In genomic region chr2:37180006-37180639, GRCh38 we compare ENCODE assay signal across 23 cellular contexts. TPM values are rescaled to one million over a fixed set of nuclear protein-coding genes. Genes with fewer than 3 reads are reported as not detected.
DNase-seq lines count a peak whose midpoint lies in the region; ATAC-seq, FAIRE-seq and TF ChIP-seq lines count a peak whose summit lies in the region.
"Had no signal": no experiment of that assay in that cellular context is flagged by ENCODE, and none has a peak within 500 bp of the region (broad histone marks: within the 10 kb centered on the region; RNA-seq: fewer than 3 reads in every experiment).

No MANE protein-coding gene starts in this region.

- no peaks in the 10 kb centered on the region for H3K9me2 ChIP-seq in Karpas-422 (replicated peaks; ENCODE audit: insufficient read depth, low read length)

- H3K79me2 ChIP-seq in Karpas-422 (ENCODE audit: low read length) (no peaks in the 10 kb centered on the region), neural progenitor cell (ENCODE audit: low read depth) (no peaks in the 10 kb centered on the region)

- peak overlapping the region; percentile 2 for H3K4me3 Mint-ChIP-seq in dendritic cell treated with granulocyte-macrophage colony-stimulating factor and Interleukin-4, amounts not matched to agents 40 ng/mL and 50 ng/mL, for 4 days
- H3K4me3 Mint-ChIP-seq in neural progenitor cell = no peak overlapping the region
- no peak overlapping the region for H3K4me3 Mint-ChIP-seq in CD8-positive, alpha-beta T cell
- H3K4me3 Mint-ChIP-seq: activated CD4-positive, alpha-beta T cell treated with anti-CD3 and anti-CD28 coated beads for 36 hours; activated T-cell treated with anti-CD3 and anti-CD28 coated beads, Interleukin-2, amount 50 U/mL, for 72 hours had no signal

- intact Hi-C loops in dendritic cell treated with granulocyte-macrophage colony-stimulating factor and Interleukin-4, amounts not matched to agents 40 ng/mL and 50 ng/mL, for 4 days (cut with micrococcal nuclease) = no loop called here
- intact Hi-C loops in CD8-positive, alpha-beta T cell (cut with DNase I, micrococcal nuclease) = no loop called here
- intact Hi-C loops in posterior cingulate gyrus (cut with DNase I) = no loop called here

- H3K27ac ChIP-seq in Karpas-422 (ENCODE audit: low read length) = no peak overlapping the region
- no peak overlapping the region for H3K27ac ChIP-seq in neural progenitor cell
- no peak overlapping the region for H3K27ac ChIP-seq in CD8-positive, alpha-beta T cell (ENCODE audit: low read depth, low read length)
- H3K27ac ChIP-seq: colonic mucosa, thyroid gland had no signal

- H3K27me3 ChIP-seq in Karpas-422 (ENCODE audit: low read length) = no peaks in the 10 kb centered on the region
- no peaks in the 10 kb centered on the region for H3K27me3 ChIP-seq in neural progenitor cell
- H3K27me3 ChIP-seq in CD8-positive, alpha-beta T cell (ENCODE audit: insufficient read depth, low read length) = no peaks in the 10 kb centered on the region
- H3K27me3 ChIP-seq: colonic mucosa, thyroid gland had no signal

- FAIRE-seq in D721Med (lab: Jason Lieb, UNC) = no peak

- peaks cover 12% of the 10 kb centered on the region for H3K4me1 Mint-ChIP-seq in dendritic cell treated with granulocyte-macrophage colony-stimulating factor and Interleukin-4, amounts not matched to agents 40 ng/mL and 50 ng/mL, for 4 days (ENCODE audit: low read depth)
- H3K4me1 Mint-ChIP-seq in neural progenitor cell = no peaks in the 10 kb centered on the region
- no peaks in the 10 kb centered on the region for H3K4me1 Mint-ChIP-seq in CD8-positive, alpha-beta T cell (ENCODE audit: low read depth)
- H3K4me1 Mint-ChIP-seq: activated CD4-positive, alpha-beta T cell treated with anti-CD3 and anti-CD28 coated beads for 36 hours had no signal

- CTCF ChIA-PET in CD8-positive, alpha-beta T cell (lab: Charles Lee) = interaction anchor here (4.1 kb wide), 1 partner anchor 12 kb away, joined by 24 read pairs; no protein-coding TSS in a partner anchor

- H3K9me3 ChIP-seq in Karpas-422 (ENCODE audit: low read length) (no peaks in the 10 kb centered on the region), neural progenitor cell (ENCODE audit: low read depth) (no peaks in the 10 kb centered on the region)
- H3K9me3 ChIP-seq in CD8-positive, alpha-beta T cell (ENCODE audit: low read length) = no peaks in the 10 kb centered on the region
- H3K9me3 ChIP-seq: colonic mucosa, thyroid gland had no signal

- H3F3A ChIP-seq in neural progenitor cell (ENCODE audit: low read depth) = peaks cover 11% of the 10 kb centered on the region

- H3K4me2 ChIP-seq in Karpas-422 (ENCODE audit: low read depth, low read length, poor library complexity, severe bottlenecking) (no peak overlapping the region), neural progenitor cell (no peak overlapping the region)

- POLR2A ChIA-PET in CD8-positive, alpha-beta T cell (lab: Charles Lee) = no interaction called here

- no peaks in the 10 kb centered on the region for H3K4me1 ChIP-seq in Karpas-422 (ENCODE audit: low read length)
- H3K4me1 ChIP-seq in neural progenitor cell = peaks cover 9% of the 10 kb centered on the region
- no peaks in the 10 kb centered on the region for H3K4me1 ChIP-seq in CD8-positive, alpha-beta T cell (ENCODE audit: insufficient read depth, low read length)
- H3K4me1 ChIP-seq: colonic mucosa, thyroid gland had no signal

- TF ChIP-seq CTCF in D721Med (IDR thresholded peaks at IDR 0.05; ENCODE audit: insufficient read depth, missing control alignments) (peak; percentile 9), neural progenitor cell (IDR thresholded peaks at IDR 0.05) (peak; percentile 41)
- no peak for TF ChIP-seq CTCF in CD8-positive, alpha-beta T cell (IDR thresholded peaks at IDR 0.05)

- DNase-seq in D721Med (ENCODE audit: insufficient read length, low spot score) (no peak), Karpas-422 (peak; percentile 62), neural progenitor cell (ENCODE audit: low spot score) (no peak), mucosa of gallbladder (ENCODE audit: low spot score) (no peak), AG08395 (ENCODE audit: low spot score) (no peak), posterior cingulate gyrus (no peak)
- no peak for DNase-seq in CD8-positive, alpha-beta T cell
- DNase-seq: activated CD4-positive, alpha-beta T cell treated with anti-CD3 and anti-CD28 coated beads for 36 hours; activated T-cell treated with anti-CD3 and anti-CD28 coated beads, Interleukin-2, amount 50 U/mL, for 72 hours; amniotic stem cell; C1 segment of cervical spinal cord; colonic mucosa; islet precursor cell; NCI-H1417 treated with DMSO at 0.1 percent for 48 hours; NCI-H510A; stimulated activated CD4-positive, alpha-beta T cell treated with anti-CD3 and anti-CD28 coated beads, Interleukin-2, amount 100 ng/mL, for 24 hours; stimulated activated CD8-positive, alpha-beta memory T cell treated with anti-CD3 and anti-CD28 coated beads, Interleukin-4, amount 100 ng/mL, for 48 hours; T-helper 2 cell; thyroid gland had no signal

- no peak overlapping the region for H2AFZ ChIP-seq in Karpas-422 (ENCODE audit: low read length)
- H2AFZ ChIP-seq in neural progenitor cell (replicated peaks) = peak overlapping the region; percentile 54

- H3K36me3 Mint-ChIP-seq in dendritic cell treated with granulocyte-macrophage colony-stimulating factor and Interleukin-4, amounts not matched to agents 40 ng/mL and 50 ng/mL, for 4 days (ENCODE audit: low read depth) = no peaks in the 10 kb centered on the region
- no peaks in the 10 kb centered on the region for H3K36me3 Mint-ChIP-seq in neural progenitor cell
- H3K36me3 Mint-ChIP-seq in CD8-positive, alpha-beta T cell = no peaks in the 10 kb centered on the region

- H3K4me3 ChIP-seq in Karpas-422 (ENCODE audit: low read length) (no peak overlapping the region), neural progenitor cell (no peak overlapping the region)
- no peak overlapping the region for H3K4me3 ChIP-seq in CD8-positive, alpha-beta T cell (ENCODE audit: low read depth, low read length)
- H3K4me3 ChIP-seq: colonic mucosa, thyroid gland had no signal

- no peaks in the 10 kb centered on the region for H3K9me3 Mint-ChIP-seq in dendritic cell treated with granulocyte-macrophage colony-stimulating factor and Interleukin-4, amounts not matched to agents 40 ng/mL and 50 ng/mL, for 4 days
- H3K9me3 Mint-ChIP-seq in neural progenitor cell = no peaks in the 10 kb centered on the region
- H3K9me3 Mint-ChIP-seq in CD8-positive, alpha-beta T cell = no peaks in the 10 kb centered on the region
- H3K9me3 Mint-ChIP-seq: activated T-cell treated with anti-CD3 and anti-CD28 coated beads, Interleukin-2, amount 50 U/mL, for 72 hours had no signal

- H3K27ac Mint-ChIP-seq in dendritic cell treated with granulocyte-macrophage colony-stimulating factor and Interleukin-4, amounts not matched to agents 40 ng/mL and 50 ng/mL, for 4 days = peak overlapping the region; percentile 74
- no peak overlapping the region for H3K27ac Mint-ChIP-seq in neural progenitor cell
- no peak overlapping the region for H3K27ac Mint-ChIP-seq in CD8-positive, alpha-beta T cell
- H3K27ac Mint-ChIP-seq: activated CD4-positive, alpha-beta T cell treated with anti-CD3 and anti-CD28 coated beads for 36 hours; activated T-cell treated with anti-CD3 and anti-CD28 coated beads, Interleukin-2, amount 50 U/mL, for 72 hours had no signal

- H4K20me1 ChIP-seq in Karpas-422 (ENCODE audit: insufficient read depth, low read depth, low read length) (no peaks in the 10 kb centered on the region), neural progenitor cell (ENCODE audit: low read depth) (no peaks in the 10 kb centered on the region)

- ATAC-seq in CD8-positive, alpha-beta T cell = no peak
- ATAC-seq: activated CD4-positive, alpha-beta T cell treated with anti-CD3 and anti-CD28 coated beads for 36 hours; activated T-cell treated with anti-CD3 and anti-CD28 coated beads, Interleukin-2, amount 50 U/mL, for 72 hours had no signal

- H3K27me3 Mint-ChIP-seq in dendritic cell treated with granulocyte-macrophage colony-stimulating factor and Interleukin-4, amounts not matched to agents 40 ng/mL and 50 ng/mL, for 4 days = peaks cover 12% of the 10 kb centered on the region
- peaks cover 2% of the 10 kb centered on the region for H3K27me3 Mint-ChIP-seq in neural progenitor cell (ENCODE audit: insufficient read depth, low read depth)
- H3K27me3 Mint-ChIP-seq in CD8-positive, alpha-beta T cell (ENCODE audit: low read depth) = peaks cover 8% of the 10 kb centered on the region

- H3K36me3 ChIP-seq in Karpas-422 (ENCODE audit: insufficient read depth, low read length) = no peaks in the 10 kb centered on the region
- H3K36me3 ChIP-seq in neural progenitor cell = no peaks in the 10 kb centered on the region
- H3K36me3 ChIP-seq in CD8-positive, alpha-beta T cell (ENCODE audit: insufficient read depth, low read length) = no peaks in the 10 kb centered on the region
- H3K36me3 ChIP-seq: colonic mucosa, thyroid gland had no signal

- H3K9ac ChIP-seq in Karpas-422 (ENCODE audit: low read length) (no peak overlapping the region), neural progenitor cell (no peak overlapping the region)

RNA-seq across cellular contexts. Expression of gene SULT6B1, which starts 8.3 kb away (rescaled TPM):
- not detected in 2 replicates for total RNA-seq in Karpas-422 (2014; rRNA removed; shearing (Covaris generic); ENCODE audit: low replicate concordance)
- total RNA-seq in neural progenitor cell (ENCODE audit: low replicate concordance) (not detected in 2 replicates), mucosa of gallbladder (not detected)
- total RNA-seq in CD8-positive, alpha-beta T cell = not detected
- total RNA-seq: activated CD4-positive, alpha-beta T cell treated with anti-CD3 and anti-CD28 coated beads for 36 hours; activated T-cell treated with anti-CD3 and anti-CD28 coated beads, Interleukin-2, amount 50 U/mL, for 72 hours; colonic mucosa; Daoy; renal cortical epithelial cell; RPMI7951; thyroid gland had no signal

RNA-seq across cellular contexts. Expression of gene CEBPZOS, which starts 16.2 kb away (rescaled TPM):
- 20.8 and 31.0 TPM in 2 replicates for total RNA-seq in Karpas-422 (2014; rRNA removed; shearing (Covaris generic); ENCODE audit: low replicate concordance)
- 6.4 and 13.6 TPM in 2 replicates for total RNA-seq in neural progenitor cell (ENCODE audit: low replicate concordance)
- total RNA-seq in mucosa of gallbladder = 45.9 TPM
- total RNA-seq in CD8-positive, alpha-beta T cell = 10 to 100 TPM; 17.5 to 18.2 TPM

RNA-seq across cellular contexts. Expression of gene EIF2AK2, which starts 23.3 kb away (rescaled TPM):
- 24.9 and 29.3 TPM in 2 replicates for total RNA-seq in Karpas-422 (2014; rRNA removed; shearing (Covaris generic); ENCODE audit: low replicate concordance)
- total RNA-seq in neural progenitor cell (ENCODE audit: low replicate concordance) = 22.3 and 35.3 TPM in 2 replicates
- 28.7 TPM for total RNA-seq in mucosa of gallbladder
- total RNA-seq in CD8-positive, alpha-beta T cell = 10 to 100 TPM; 30.1 to 33.7 TPM

RNA-seq across cellular contexts. Expression of gene CEBPZ, which starts 51.3 kb away (rescaled TPM):
- 38.5 and 48.2 TPM in 2 replicates for total RNA-seq in Karpas-422 (2014; rRNA removed; shearing (Covaris generic); ENCODE audit: low replicate concordance)
- total RNA-seq in neural progenitor cell (ENCODE audit: low replicate concordance) (56.5 and 86.6 TPM in 2 replicates), mucosa of gallbladder (29.2 TPM)
- 100 to 1,000 TPM; 132 to 146 TPM for total RNA-seq in CD8-positive, alpha-beta T cell

RNA-seq across cellular contexts. Expression of gene NDUFAF7, which starts 51.3 kb away (rescaled TPM):
- 28.4 and 42.2 TPM in 2 replicates for total RNA-seq in Karpas-422 (2014; rRNA removed; shearing (Covaris generic); ENCODE audit: low replicate concordance)
- total RNA-seq in neural progenitor cell (ENCODE audit: low replicate concordance) (28.3 and 47.4 TPM in 2 replicates), mucosa of gallbladder (11.4 TPM)
- total RNA-seq in CD8-positive, alpha-beta T cell = 10 to 100 TPM; 26.0 to 28.4 TPM
